In genomic region chr9:36029765-36030528, GRCh38 we compare ENCODE assay signal across 8 cellular contexts. TPM values are rescaled to one million over a fixed set of nuclear protein-coding genes. Genes with fewer than 3 reads are reported as not detected.
DNase-seq lines count a peak whose midpoint lies in the region; ATAC-seq, FAIRE-seq and TF ChIP-seq lines count a peak whose summit lies in the region.

No MANE protein-coding gene starts in this region.

- no peak overlapping the region for H3K27ac ChIP-seq in H9 (ENCODE audit: insufficient read length, low read depth, low read length)
- no peak overlapping the region for H3K27ac ChIP-seq in CD4-positive, alpha-beta memory T cell (ENCODE audit: low read depth, low read length)

- H2BK15ac ChIP-seq in H9 (ENCODE audit: low read depth, low read length), result no peak overlapping the region

- no CpG with 5 or more reads among the region's 3 CpGs for WGBS in H9 (ENCODE audit: extremely low coverage, insufficient read length, low lambda C conversion rate)

- H3K23me2 ChIP-seq in H9 (ENCODE audit: insufficient read length, low read depth, low read length, poor library complexity, severe bottlenecking), result no peaks in the 10 kb centered on the region

- ATAC-seq in GM21390 (IDR thresholded peaks at IDR 0.05; ENCODE audit: unreplicated experiment), result no peak

- H3K4ac ChIP-seq in H9 (ENCODE audit: low read depth, low read length), result no peak overlapping the region

- no peaks in the 10 kb centered on the region for H3K9me3 ChIP-seq in H9 (ENCODE audit: control insufficient read depth, low read depth, low read length)
- no peaks in the 10 kb centered on the region for H3K9me3 ChIP-seq in CD4-positive, alpha-beta memory T cell (ENCODE audit: control insufficient read depth in 1 of 2, low read length in 2 of 2)

- no peak overlapping the region for H2BK20ac ChIP-seq in H9 (ENCODE audit: low read depth, low read length, poor library complexity, severe bottlenecking)

- no peak for TF ChIP-seq POLR2A in H54 (IDR thresholded peaks at IDR 0.05; ENCODE audit: low read depth, low read length)

- H3K9me3 Mint-ChIP-seq in H9, result no peaks in the 10 kb centered on the region
- H3K9me3 Mint-ChIP-seq in CD4-positive, alpha-beta memory T cell, result no peaks in the 10 kb centered on the region

- H2BK5ac ChIP-seq in H9 (ENCODE audit: insufficient read length, low read length), result no peak overlapping the region

- peak; percentile 52 for FAIRE-seq in H54 (lab: Jason Lieb, UNC)

- H3K36me3 Mint-ChIP-seq in H9 (ENCODE audit: insufficient read depth in 1 of 3, low read depth in 3 of 3), result no peaks in the 10 kb centered on the region
- no peaks in the 10 kb centered on the region for H3K36me3 Mint-ChIP-seq in CD4-positive, alpha-beta memory T cell

- no peaks in the 10 kb centered on the region for H4K20me1 ChIP-seq in H9 (ENCODE audit: control insufficient read depth, insufficient read depth, insufficient read length)

- no peaks in the 10 kb centered on the region for H3K27me3 ChIP-seq in H9 (ENCODE audit: insufficient read depth, low read length)
- peaks cover 2% of the 10 kb centered on the region for H3K27me3 ChIP-seq in CD4-positive, alpha-beta memory T cell (ENCODE audit: insufficient read depth, low read length)

- no peak overlapping the region for H3K23ac ChIP-seq in H9 (ENCODE audit: insufficient read length, low read depth, low read length)

- intact Hi-C loops in CD4-positive, alpha-beta memory T cell (cut with micrococcal nuclease), result no loop called here

- H3K36me3 ChIP-seq in CD4-positive, alpha-beta memory T cell (ENCODE audit: insufficient read depth, low read length), result no peaks in the 10 kb centered on the region

- H2AK5ac ChIP-seq in H9 (ENCODE audit: insufficient read length, low read length), result no peak overlapping the region

- DNase-seq in H54 (ENCODE audit: insufficient read length, low spot score) (no peak), SIG-M5 (lab: John Stamatoyannopoulos, UW) (peak; percentile 37), fibroblast of villous mesenchyme (ENCODE audit: low read depth) (peak; percentile 98), smooth muscle cell of the brain vasculature (ENCODE audit: low read depth, low spot score) (peak; percentile 44), H9 (no peak), SHP77 (lab: John Stamatoyannopoulos, UW) (no peak)
- no peak for DNase-seq in CD4-positive, alpha-beta memory T cell

- no peak overlapping the region for H3K9ac ChIP-seq in H9 (ENCODE audit: extremely low read depth, insufficient read length, low read length)

- H3K4me3 Mint-ChIP-seq in H9, result no peak overlapping the region
- H3K4me3 Mint-ChIP-seq in CD4-positive, alpha-beta memory T cell, result no peak overlapping the region

- no peak overlapping the region for H3K4me2 ChIP-seq in H9 (ENCODE audit: insufficient read depth, insufficient read length, low read length)

- no peak overlapping the region for H2BK120ac ChIP-seq in H9 (ENCODE audit: low read depth, low read length, poor library complexity, severe bottlenecking)

- H4K91ac ChIP-seq in H9 (ENCODE audit: insufficient read length, low read depth, low read length), result no peak overlapping the region

- no peak overlapping the region for H3K56ac ChIP-seq in H9 (ENCODE audit: insufficient read length, low read depth, low read length)

- no peak overlapping the region for H2AFZ ChIP-seq in H9 (ENCODE audit: low read length)

- no peak overlapping the region for H3K4me3 ChIP-seq in fibroblast of villous mesenchyme (ENCODE audit: low read depth, low read length)
- H3K4me3 ChIP-seq in CD4-positive, alpha-beta memory T cell (ENCODE audit: low read length in 2 of 2), result no peak overlapping the region

- CTCF ChIA-PET in CD4-positive, alpha-beta memory T cell (lab: Charles Lee; ENCODE audit: partially characterized antibody), result interaction anchor here (1.0 to 2.2 kb wide), 3 partner anchors 9 to 75 kb away, joined by 5 to 8 read pairs (median 6); no protein-coding TSS in a partner anchor

- no peak overlapping the region for H3K27ac Mint-ChIP-seq in H9
- H3K27ac Mint-ChIP-seq in CD4-positive, alpha-beta memory T cell, result no peak overlapping the region

- no peak overlapping the region for H4K8ac ChIP-seq in H9 (replicated peaks; ENCODE audit: insufficient read length, low read depth, low read length)

- POLR2A ChIA-PET in CD4-positive, alpha-beta memory T cell (lab: Charles Lee; ENCODE audit: partially characterized antibody), result interaction anchor here (1.3 kb wide), 1 partner anchor 8 kb away, joined by 3 read pairs; no protein-coding TSS in a partner anchor

- no peak overlapping the region for H2BK12ac ChIP-seq in H9 (ENCODE audit: insufficient read length, low read depth, low read length)

- H3K14ac ChIP-seq in H9 (ENCODE audit: insufficient read depth, low read length), result no peak overlapping the region

- no peak overlapping the region for H3T11ph ChIP-seq in H9 (ENCODE audit: low read length)

- H3K4me1 ChIP-seq in H9 (ENCODE audit: insufficient read depth, low read length), result no peaks in the 10 kb centered on the region
- H3K4me1 ChIP-seq in CD4-positive, alpha-beta memory T cell (ENCODE audit: insufficient read depth, low read length), result no peaks in the 10 kb centered on the region

- no peaks in the 10 kb centered on the region for H3K79me2 ChIP-seq in H9 (ENCODE audit: insufficient read depth, low read length)

- no peak overlapping the region for H3K18ac ChIP-seq in H9 (ENCODE audit: insufficient read length, low read depth, low read length)

- peaks cover 9% of the 10 kb centered on the region for H3K27me3 Mint-ChIP-seq in H9 (ENCODE audit: low read depth)
- peaks cover 1 to 8% of the 10 kb centered on the region in 2 donors for H3K27me3 Mint-ChIP-seq in CD4-positive, alpha-beta memory T cell

- no peaks in the 10 kb centered on the region for H3K79me1 ChIP-seq in H9 (ENCODE audit: insufficient read depth, low read depth, low read length, poor library complexity, severe bottlenecking)

- no peaks in the 10 kb centered on the region for H3K4me1 Mint-ChIP-seq in H9
- H3K4me1 Mint-ChIP-seq in CD4-positive, alpha-beta memory T cell, result no peaks in the 10 kb centered on the region

- TF ChIP-seq CTCF in fibroblast of villous mesenchyme (IDR thresholded peaks at IDR 0.05; ENCODE audit: insufficient read depth, low read depth, low read length) (no peak), H9 (conservative IDR thresholded peaks at IDR 0.05) (no peak)

- H4K5ac ChIP-seq in H9 (ENCODE audit: insufficient read length, low read depth, low read length), result no peak overlapping the region

RNA-seq across cellular contexts. Expression of gene RECK, which starts 6.8 kb away (rescaled TPM):
- total RNA-seq in fibroblast of villous mesenchyme, result 30.9 and 32.8 TPM in 2 replicates
- 9.5 and 10.3 TPM in 2 replicates for total RNA-seq in H9 (2021)
- 10 to 100 TPM; 12.1 to 12.8 TPM for total RNA-seq in CD4-positive, alpha-beta memory T cell
- 10 to 100 TPM; 15.9 to 26.9 TPM for polyA plus RNA-seq in CD4-positive, alpha-beta memory T cell

Comparison
In these comparisons a context has a peak if more than half of its experiments do, and no peak if none do; other contexts are left out.
1. DNase-seq: peak in SIG-M5 (single experiment), fibroblast of villous mesenchyme (single experiment) and smooth muscle cell of the brain vasculature (single experiment); none in H54 (single experiment), H9 (single experiment), CD4-positive, alpha-beta memory T cell (0 of 5) and SHP77 (0 of 2).